In the genomic region with DNA sequence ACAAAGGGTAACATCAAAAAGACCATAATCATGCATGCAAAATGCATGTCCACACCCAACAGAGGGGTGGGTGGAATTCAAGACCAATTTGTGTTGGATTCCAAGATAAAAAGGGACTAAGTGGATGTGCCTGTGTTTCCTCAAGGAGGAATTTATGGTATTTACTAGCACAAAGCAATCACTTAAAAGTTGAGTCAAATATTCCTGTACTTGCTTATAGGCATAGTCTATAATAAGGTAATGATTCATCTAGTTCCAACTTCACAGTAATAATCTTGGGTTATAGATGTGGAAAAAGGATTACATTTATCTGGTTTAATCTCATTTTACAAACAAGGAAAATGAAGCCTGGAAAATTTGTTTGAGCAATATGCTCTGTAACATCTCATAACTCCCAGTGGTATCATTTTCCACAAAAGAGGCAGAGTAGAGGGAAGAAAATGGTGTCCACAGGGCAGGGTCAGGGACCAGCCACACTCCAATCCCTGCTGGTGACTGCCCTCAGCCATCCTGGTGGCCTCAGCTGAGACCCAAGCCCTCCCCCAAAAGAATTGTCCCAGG, we compare ENCODE assay signal across 12 cellular contexts.
A peak's percentile ranks its signal among the peaks of the same experiment; 100 is the strongest.
DNase-seq lines count a peak whose midpoint lies in the region; ATAC-seq, FAIRE-seq and TF ChIP-seq lines count a peak whose summit lies in the region.
"Had no signal": no experiment of that assay in that cellular context is flagged by ENCODE, and none has a peak within 500 bp of the region (broad histone marks: within the 10 kb centered on the region; RNA-seq: fewer than 3 reads in every experiment).

No MANE protein-coding gene starts in this region.

- peak; percentile 9 for DNase-seq in ELF-1 (ENCODE audit: low read depth, low spot score)
- DNase-seq in Panc1 (ENCODE audit: low read depth, low spot score), result no peak
- DNase-seq in endothelial cell of umbilical vein (ENCODE audit: low read depth, low spot score), result no peak
- DNase-seq in retinal pigment epithelial cell (ENCODE audit: low read depth), result peak; percentile 68
- DNase-seq in SHP77 (lab: John Stamatoyannopoulos, UW), result no peak
- no peak for DNase-seq in CD14-positive monocyte (ENCODE audit: low spot score)
- no peak for DNase-seq in Karpas-422
- DNase-seq: CD8-positive, alpha-beta memory T cell; NCI-H2227 treated with DMSO at 0.1 percent for 48 hours; pancreas had no signal

- H3K36me3 Mint-ChIP-seq in CD14-positive monocyte, result no peaks in the 10 kb centered on the region
- H3K36me3 Mint-ChIP-seq: CD8-positive, alpha-beta memory T cell had no signal

- no peak overlapping the region for H2AFZ ChIP-seq in endothelial cell of umbilical vein (ENCODE audit: low read depth, low read length)
- H2AFZ ChIP-seq in Karpas-422 (ENCODE audit: low read length), result no peak overlapping the region

- peaks cover 55% of the 10 kb centered on the region for H3K79me2 ChIP-seq in endothelial cell of umbilical vein (ENCODE audit: control insufficient read depth, insufficient read depth, low read length)
- no peaks in the 10 kb centered on the region for H3K79me2 ChIP-seq in Karpas-422 (ENCODE audit: low read length)

- no peak overlapping the region for H3K4me3 ChIP-seq in Panc1 (ENCODE audit: low read depth in 2 of 2, low read length in 2 of 2)
- H3K4me3 ChIP-seq in endothelial cell of umbilical vein (replicated peaks in 1 of 3; ENCODE audit: insufficient read depth in 1 of 3, low read depth in 1 of 3, low read length in 3 of 3), result no peak overlapping the region
- H3K4me3 ChIP-seq in retinal pigment epithelial cell (ENCODE audit: low read length), result no peak overlapping the region
- H3K4me3 ChIP-seq in Karpas-422 (ENCODE audit: low read length), result no peak overlapping the region
- H3K4me3 ChIP-seq: pancreas had no signal

- peak overlapping the region; percentile 48 for H3K27ac ChIP-seq in Panc1 (ENCODE audit: low read length)
- H3K27ac ChIP-seq in endothelial cell of umbilical vein (ENCODE audit: insufficient read depth, low read depth, low read length), result peak overlapping the region; percentile 57
- H3K27ac ChIP-seq in Karpas-422 (ENCODE audit: low read length), result no peak overlapping the region
- H3K27ac ChIP-seq: pancreas had no signal

- no peak overlapping the region for H3K9ac ChIP-seq in endothelial cell of umbilical vein (replicated peaks; ENCODE audit: extremely low read depth, insufficient read depth, low read length)
- no peak overlapping the region for H3K9ac ChIP-seq in Karpas-422 (ENCODE audit: low read length)

- peak; percentile 43 for ATAC-seq in Panc1
- ATAC-seq in GM21576 (IDR thresholded peaks at IDR 0.05; ENCODE audit: unreplicated experiment), result no peak
- ATAC-seq: activated T-helper 17 cell treated with anti-CD3 and anti-CD28 coated beads, Interleukin-2, amount 50 U/mL, for 72 hours; pancreas had no signal

- FAIRE-seq in endothelial cell of umbilical vein (lab: Jason Lieb, UNC), result no peak
- FAIRE-seq: pancreas had no signal

- no peaks in the 10 kb centered on the region for H3K27me3 Mint-ChIP-seq in CD14-positive monocyte (ENCODE audit: low read depth in 3 of 3)

- H3K9me3 ChIP-seq in Panc1 (ENCODE audit: control insufficient read depth, insufficient read depth, low read depth, low read length) (no peaks in the 10 kb centered on the region), endothelial cell of umbilical vein (replicated peaks; ENCODE audit: control insufficient read depth, insufficient read depth, low read length) (no peaks in the 10 kb centered on the region), Karpas-422 (ENCODE audit: low read length) (no peaks in the 10 kb centered on the region)
- H3K9me3 ChIP-seq: pancreas had no signal

- no peaks in the 10 kb centered on the region for H3K9me2 ChIP-seq in Karpas-422 (replicated peaks; ENCODE audit: insufficient read depth, low read length)

- dilution Hi-C loops in endothelial cell of umbilical vein (cut with MboI; ENCODE audit: extremely low pct_ligation_motif_present, low sequenced_read_pairs), result no loop called here

- H4K20me1 ChIP-seq in endothelial cell of umbilical vein (replicated peaks; ENCODE audit: control insufficient read depth, extremely low read depth, insufficient read depth, low read length), result no peaks in the 10 kb centered on the region
- H4K20me1 ChIP-seq in Karpas-422 (ENCODE audit: insufficient read depth, low read depth, low read length), result no peaks in the 10 kb centered on the region

- intact Hi-C loops in Panc1 (cut with micrococcal nuclease; ENCODE audit: unreplicated experiment) (no loop called here), endothelial cell of umbilical vein (cut with micrococcal nuclease) (loop anchor here (5.0 kb wide), 1 partner anchor 153 kb away; no protein-coding TSS in a partner anchor), CD14-positive monocyte (cut with micrococcal nuclease) (no loop called here)

- in situ Hi-C loops in Panc1 (cut with HindIII; ENCODE audit: low pct_unique_long_range_greater_than_20kb, low sequenced_read_pairs), result no loop called here

- BruUV-seq in Panc1 (replicated peaks; lab: Mats Ljungman, UMichigan) (no TSS peak), endothelial cell of umbilical vein (replicated peaks; lab: Mats Ljungman, UMichigan) (no TSS peak)

- H3K36me3 ChIP-seq in Panc1 (ENCODE audit: control insufficient read depth, insufficient read depth, low read length) (no peaks in the 10 kb centered on the region), endothelial cell of umbilical vein (ENCODE audit: control insufficient read depth in 2 of 2, extremely low read depth in 1 of 2, insufficient read depth in 2 of 2, low read length in 2 of 2) (no peaks in the 10 kb centered on the region), Karpas-422 (ENCODE audit: insufficient read depth, low read length) (no peaks in the 10 kb centered on the region)
- H3K36me3 ChIP-seq: pancreas had no signal

- H3K4me2 ChIP-seq in endothelial cell of umbilical vein (ENCODE audit: insufficient read depth, low read length) (no peak overlapping the region), Karpas-422 (ENCODE audit: low read depth, low read length, poor library complexity, severe bottlenecking) (no peak overlapping the region)

- CTCF ChIA-PET in Panc1 (lab: Charles Lee), result no interaction called here
- CTCF ChIA-PET in endothelial cell of umbilical vein (lab: Charles Lee), result interaction anchor here (1.2 kb wide), 1 partner anchor 32 kb away, joined by 4 read pairs; no protein-coding TSS in a partner anchor

- TF ChIP-seq CTCF in Panc1 (IDR thresholded peaks at IDR 0.05) (no peak), endothelial cell of umbilical vein (IDR thresholded peaks at IDR 0.05; ENCODE audit: extremely low read depth in 1 of 2, insufficient read depth in 1 of 2, low read depth in 1 of 2, low read length in 2 of 2) (no peak), retinal pigment epithelial cell (conservative IDR thresholded peaks at IDR 0.05; ENCODE audit: low read depth, low read length) (no peak), CD14-positive monocyte (IDR thresholded peaks at IDR 0.05) (no peak)

- no peaks in the 10 kb centered on the region for H3K9me1 ChIP-seq in endothelial cell of umbilical vein (replicated peaks; ENCODE audit: control insufficient read depth, extremely low read depth, insufficient read depth, low read length)

- peaks cover 8% of the 10 kb centered on the region for H3K4me1 Mint-ChIP-seq in CD14-positive monocyte
- H3K4me1 Mint-ChIP-seq: activated T-helper 17 cell treated with anti-CD3 and anti-CD28 coated beads, Interleukin-2, amount 50 U/mL, for 72 hours; CD8-positive, alpha-beta memory T cell had no signal

- peaks cover 0 to 2% (median 0%) of the 10 kb centered on the region in 7 donors for H3K9me3 Mint-ChIP-seq in CD14-positive monocyte
- H3K9me3 Mint-ChIP-seq: activated T-helper 17 cell treated with anti-CD3 and anti-CD28 coated beads, Interleukin-2, amount 50 U/mL, for 72 hours; CD8-positive, alpha-beta memory T cell had no signal

- no peak overlapping the region for H3K27ac Mint-ChIP-seq in CD14-positive monocyte

- POLR2A ChIA-PET in Panc1 (lab: Charles Lee) (no interaction called here), endothelial cell of umbilical vein (lab: Charles Lee) (interaction anchor here (0.6 kb wide), 1 partner anchor 191 kb away, joined by 3 read pairs; no protein-coding TSS in a partner anchor)

- H3K27me3 ChIP-seq in Panc1 (ENCODE audit: control insufficient read depth, insufficient read depth, low read length) (no peaks in the 10 kb centered on the region), endothelial cell of umbilical vein (ENCODE audit: control insufficient read depth in 2 of 2, insufficient read depth in 2 of 2, low read length in 2 of 2) (no peaks in the 10 kb centered on the region), Karpas-422 (ENCODE audit: low read length) (no peaks in the 10 kb centered on the region)
- H3K27me3 ChIP-seq: pancreas had no signal

- TF ChIP-seq POLR2A in endothelial cell of umbilical vein (IDR thresholded peaks at IDR 0.05; ENCODE audit: low read depth, low read length), result no peak

- H3K4me1 ChIP-seq in Panc1 (ENCODE audit: control insufficient read depth, insufficient read depth, low read length) (peaks cover 41% of the 10 kb centered on the region), endothelial cell of umbilical vein (ENCODE audit: control insufficient read depth, extremely low read depth, insufficient read depth, low read length) (peaks cover 54% of the 10 kb centered on the region), Karpas-422 (ENCODE audit: low read length) (no peaks in the 10 kb centered on the region)

- no peak overlapping the region for H3K4me3 Mint-ChIP-seq in CD14-positive monocyte
- H3K4me3 Mint-ChIP-seq: activated T-helper 17 cell treated with anti-CD3 and anti-CD28 coated beads, Interleukin-2, amount 50 U/mL, for 72 hours; CD8-positive, alpha-beta memory T cell had no signal

TF ChIP-seq in endothelial cell of umbilical vein, 7 proteins besides CTCF, POLR2A, EP300 and RAD21:
- no peak for TF ChIP-seq GATA2 (IDR thresholded peaks at IDR 0.05; ENCODE audit: insufficient read depth, insufficient read length, low read depth, low read length)
- TF ChIP-seq JUN (IDR thresholded peaks at IDR 0.05; ENCODE audit: borderline replicate concordance, insufficient read depth, insufficient read length, low read depth), result peak; percentile 25

Comparison
In these comparisons a context has a peak if more than half of its experiments do, and no peak if none do; other contexts are left out.
1. DNase-seq: peak in ELF-1 (single experiment) and retinal pigment epithelial cell (single experiment); none in Panc1 (single experiment), endothelial cell of umbilical vein (single experiment), SHP77 (0 of 2), CD14-positive monocyte (single experiment) and Karpas-422 (single experiment).